1 cellular context compared by ENCODE assay signal in the genomic region with DNA sequence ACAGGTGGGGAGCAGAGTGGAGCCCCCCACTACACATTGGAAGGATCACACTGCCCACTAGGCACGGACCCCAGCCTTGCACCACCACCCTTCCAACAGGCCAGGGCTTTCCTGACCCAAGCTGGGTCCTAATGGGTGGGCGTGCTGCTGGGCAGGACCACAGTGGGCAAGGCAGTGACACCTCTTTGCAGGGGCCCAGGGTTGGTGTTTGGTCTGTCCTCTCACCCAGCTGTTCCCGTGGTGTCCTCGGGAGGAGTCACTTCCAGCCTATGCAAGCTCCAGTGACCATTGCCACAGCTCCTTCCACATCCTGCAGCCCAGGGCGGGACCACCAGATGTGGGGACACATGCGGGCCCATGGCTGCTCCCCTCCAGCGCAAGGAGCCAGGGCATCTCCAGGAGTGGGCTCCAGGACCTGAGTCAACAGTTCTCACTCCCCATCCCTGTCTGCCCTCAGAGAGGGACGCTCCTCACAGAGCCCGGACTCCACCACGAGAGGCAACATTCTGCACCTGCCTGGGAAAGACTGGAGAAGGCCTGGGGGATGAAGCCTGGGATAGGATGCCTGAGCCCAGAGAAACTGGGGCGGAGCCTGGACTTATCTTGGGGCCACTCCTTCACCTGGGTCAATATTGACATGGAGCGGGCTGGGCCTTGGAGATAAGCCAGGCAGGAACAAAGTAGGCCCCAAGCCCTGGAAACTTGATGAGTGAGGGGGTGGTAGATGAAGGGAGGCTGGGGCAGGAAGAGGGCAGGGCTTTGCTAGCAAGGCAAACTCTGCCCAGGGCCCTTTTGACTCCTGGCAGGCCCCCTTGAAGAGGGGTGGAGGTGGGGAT.
TF ChIP-seq lines count a peak whose summit lies in the region.

No MANE protein-coding gene starts in this region.

TF ChIP-seq in K562, 482 proteins besides CTCF, POLR2A, EP300 and RAD21 (continued from another document and continues in another):
- TF ChIP-seq E2F8 (IDR thresholded peaks at IDR 0.05; ENCODE audit: low read depth, partially characterized antibody) (peak; percentile 73), BCOR (IDR thresholded peaks at IDR 0.05) (peak; percentile 74), ZNF24 (IDR thresholded peaks at IDR 0.05) (peak; percentile 52; the same call in 1 of the 2 replicates), EZH2 (IDR thresholded peaks at IDR 0.05; ENCODE audit: borderline replicate concordance, low read depth, low read length) (peak; percentile 57; the same call in 1 of the 2 replicates), SMAD3 (CRISPR knock-in tag; conservative IDR thresholded peaks at IDR 0.05) (peak; percentile 86), NCOA6 (IDR thresholded peaks at IDR 0.05) (no peak), ZNF518B (CRISPR knock-in tag; IDR thresholded peaks at IDR 0.05) (no peak), ESRRA (IDR thresholded peaks at IDR 0.05; ENCODE audit: borderline replicate concordance, low read depth) (peak; percentile 48; the same call in 1 of the 2 replicates), TEAD4 (IDR thresholded peaks at IDR 0.05; ENCODE audit: low read length) (peak; percentile 99), TEAD4 (CRISPR knock-in tag; IDR thresholded peaks at IDR 0.05; ENCODE audit: borderline replicate concordance) (no peak), ZNF12 (CRISPR knock-in tag; IDR thresholded peaks at IDR 0.05) (0 out of 2 replicates have a peak, but pooled peaks have one; percentile 2), TRIM24 (IDR thresholded peaks at IDR 0.05) (peak; percentile 95 to 96), KHSRP (IDR thresholded peaks at IDR 0.05) (peak; percentile 90), NFIX (CRISPR knock-in tag; IDR thresholded peaks at IDR 0.05; ENCODE audit: low read depth) (no peak), CHD4 (IDR thresholded peaks at IDR 0.05; ENCODE audit: insufficient read depth, insufficient replicate concordance, low read depth, low read length, poor library complexity, severe bottlenecking) (no peak), U2AF1 (optimal IDR thresholded peaks at IDR 0.05; ENCODE audit: low read depth, low read length) (no peak), YY1 (IDR thresholded peaks at IDR 0.05; ENCODE audit: borderline replicate concordance in 1 of 3, control insufficient read depth in 1 of 3, extremely low read depth in 1 of 3, insufficient read depth in 3 of 3, insufficient read length in 1 of 3, insufficient replicate concordance in 2 of 3, low read depth in 1 of 3, low read length in 2 of 3) (peak in 1 of 3 experiments; percentile 37), RB1 (IDR thresholded peaks at IDR 0.05; ENCODE audit: low read depth) (peak; percentile 65; the same call in 1 of the 2 replicates), RHOXF2B (CRISPR knock-in tag; conservative IDR thresholded peaks at IDR 0.05) (no peak), STAT6 (CRISPR knock-in tag; IDR thresholded peaks at IDR 0.05) (peak; percentile 94; the same call in 1 of the 2 replicates), SRSF9 (IDR thresholded peaks at IDR 0.05; ENCODE audit: borderline replicate concordance, low read depth, low read length) (no peak), ZNF668 (CRISPR knock-in tag; IDR thresholded peaks at IDR 0.05) (no peak), COPS2 (conservative IDR thresholded peaks at IDR 0.05) (no peak), SRF (CRISPR knock-in tag; IDR thresholded peaks at IDR 0.05) (peak in 1 of 2 experiments; percentile 54; a peak in 1 of 4 replicates), FOXA3 (CRISPR knock-in tag; conservative IDR thresholded peaks at IDR 0.05 in 1 of 2, IDR thresholded peaks at IDR 0.05 in 1 of 2) (peak; percentile 100), TAF1 (IDR thresholded peaks at IDR 0.05; ENCODE audit: control insufficient read depth, extremely low read depth, insufficient read depth, low read length, severe bottlenecking) (peak; percentile 65)
- TF ChIP-seq, protein P1, sequence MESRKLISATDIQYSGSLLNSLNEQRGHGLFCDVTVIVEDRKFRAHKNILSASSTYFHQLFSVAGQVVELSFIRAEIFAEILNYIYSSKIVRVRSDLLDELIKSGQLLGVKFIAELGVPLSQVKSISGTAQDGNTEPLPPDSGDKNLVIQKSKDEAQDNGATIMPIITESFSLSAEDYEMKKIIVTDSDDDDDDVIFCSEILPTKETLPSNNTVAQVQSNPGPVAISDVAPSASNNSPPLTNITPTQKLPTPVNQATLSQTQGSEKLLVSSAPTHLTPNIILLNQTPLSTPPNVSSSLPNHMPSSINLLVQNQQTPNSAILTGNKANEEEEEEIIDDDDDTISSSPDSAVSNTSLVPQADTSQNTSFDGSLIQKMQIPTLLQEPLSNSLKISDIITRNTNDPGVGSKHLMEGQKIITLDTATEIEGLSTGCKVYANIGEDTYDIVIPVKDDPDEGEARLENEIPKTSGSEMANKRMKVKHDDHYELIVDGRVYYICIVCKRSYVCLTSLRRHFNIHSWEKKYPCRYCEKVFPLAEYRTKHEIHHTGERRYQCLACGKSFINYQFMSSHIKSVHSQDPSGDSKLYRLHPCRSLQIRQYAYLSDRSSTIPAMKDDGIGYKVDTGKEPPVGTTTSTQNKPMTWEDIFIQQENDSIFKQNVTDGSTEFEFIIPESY (CRISPR knock-in tag; IDR thresholded peaks at IDR 0.05), result no peak
- TF ChIP-seq, protein P2, sequence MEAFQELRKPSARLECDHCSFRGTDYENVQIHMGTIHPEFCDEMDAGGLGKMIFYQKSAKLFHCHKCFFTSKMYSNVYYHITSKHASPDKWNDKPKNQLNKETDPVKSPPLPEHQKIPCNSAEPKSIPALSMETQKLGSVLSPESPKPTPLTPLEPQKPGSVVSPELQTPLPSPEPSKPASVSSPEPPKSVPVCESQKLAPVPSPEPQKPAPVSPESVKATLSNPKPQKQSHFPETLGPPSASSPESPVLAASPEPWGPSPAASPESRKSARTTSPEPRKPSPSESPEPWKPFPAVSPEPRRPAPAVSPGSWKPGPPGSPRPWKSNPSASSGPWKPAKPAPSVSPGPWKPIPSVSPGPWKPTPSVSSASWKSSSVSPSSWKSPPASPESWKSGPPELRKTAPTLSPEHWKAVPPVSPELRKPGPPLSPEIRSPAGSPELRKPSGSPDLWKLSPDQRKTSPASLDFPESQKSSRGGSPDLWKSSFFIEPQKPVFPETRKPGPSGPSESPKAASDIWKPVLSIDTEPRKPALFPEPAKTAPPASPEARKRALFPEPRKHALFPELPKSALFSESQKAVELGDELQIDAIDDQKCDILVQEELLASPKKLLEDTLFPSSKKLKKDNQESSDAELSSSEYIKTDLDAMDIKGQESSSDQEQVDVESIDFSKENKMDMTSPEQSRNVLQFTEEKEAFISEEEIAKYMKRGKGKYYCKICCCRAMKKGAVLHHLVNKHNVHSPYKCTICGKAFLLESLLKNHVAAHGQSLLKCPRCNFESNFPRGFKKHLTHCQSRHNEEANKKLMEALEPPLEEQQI (IDR thresholded peaks at IDR 0.05), result no peak
- TF ChIP-seq, protein P3, sequence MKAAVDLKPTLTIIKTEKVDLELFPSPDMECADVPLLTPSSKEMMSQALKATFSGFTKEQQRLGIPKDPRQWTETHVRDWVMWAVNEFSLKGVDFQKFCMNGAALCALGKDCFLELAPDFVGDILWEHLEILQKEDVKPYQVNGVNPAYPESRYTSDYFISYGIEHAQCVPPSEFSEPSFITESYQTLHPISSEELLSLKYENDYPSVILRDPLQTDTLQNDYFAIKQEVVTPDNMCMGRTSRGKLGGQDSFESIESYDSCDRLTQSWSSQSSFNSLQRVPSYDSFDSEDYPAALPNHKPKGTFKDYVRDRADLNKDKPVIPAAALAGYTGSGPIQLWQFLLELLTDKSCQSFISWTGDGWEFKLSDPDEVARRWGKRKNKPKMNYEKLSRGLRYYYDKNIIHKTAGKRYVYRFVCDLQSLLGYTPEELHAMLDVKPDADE (conservative IDR thresholded peaks at IDR 0.05; ENCODE audit: control insufficient read depth, low read depth, low read length), result peak; percentile 82
- TF ChIP-seq, protein P4, sequence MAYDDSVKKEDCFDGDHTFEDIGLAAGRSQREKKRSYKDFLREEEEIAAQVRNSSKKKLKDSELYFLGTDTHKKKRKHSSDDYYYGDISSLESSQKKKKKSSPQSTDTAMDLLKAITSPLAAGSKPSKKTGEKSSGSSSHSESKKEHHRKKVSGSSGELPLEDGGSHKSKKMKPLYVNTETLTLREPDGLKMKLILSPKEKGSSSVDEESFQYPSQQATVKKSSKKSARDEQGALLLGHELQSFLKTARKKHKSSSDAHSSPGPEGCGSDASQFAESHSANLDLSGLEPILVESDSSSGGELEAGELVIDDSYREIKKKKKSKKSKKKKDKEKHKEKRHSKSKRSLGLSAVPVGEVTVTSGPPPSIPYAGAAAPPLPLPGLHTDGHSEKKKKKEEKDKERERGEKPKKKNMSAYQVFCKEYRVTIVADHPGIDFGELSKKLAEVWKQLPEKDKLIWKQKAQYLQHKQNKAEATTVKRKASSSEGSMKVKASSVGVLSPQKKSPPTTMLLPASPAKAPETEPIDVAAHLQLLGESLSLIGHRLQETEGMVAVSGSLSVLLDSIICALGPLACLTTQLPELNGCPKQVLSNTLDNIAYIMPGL (CRISPR knock-in tag; IDR thresholded peaks at IDR 0.05), result 0 out of 2 replicates have a peak, but pooled peaks have one; percentile 14
- TF ChIP-seq, protein P5, sequence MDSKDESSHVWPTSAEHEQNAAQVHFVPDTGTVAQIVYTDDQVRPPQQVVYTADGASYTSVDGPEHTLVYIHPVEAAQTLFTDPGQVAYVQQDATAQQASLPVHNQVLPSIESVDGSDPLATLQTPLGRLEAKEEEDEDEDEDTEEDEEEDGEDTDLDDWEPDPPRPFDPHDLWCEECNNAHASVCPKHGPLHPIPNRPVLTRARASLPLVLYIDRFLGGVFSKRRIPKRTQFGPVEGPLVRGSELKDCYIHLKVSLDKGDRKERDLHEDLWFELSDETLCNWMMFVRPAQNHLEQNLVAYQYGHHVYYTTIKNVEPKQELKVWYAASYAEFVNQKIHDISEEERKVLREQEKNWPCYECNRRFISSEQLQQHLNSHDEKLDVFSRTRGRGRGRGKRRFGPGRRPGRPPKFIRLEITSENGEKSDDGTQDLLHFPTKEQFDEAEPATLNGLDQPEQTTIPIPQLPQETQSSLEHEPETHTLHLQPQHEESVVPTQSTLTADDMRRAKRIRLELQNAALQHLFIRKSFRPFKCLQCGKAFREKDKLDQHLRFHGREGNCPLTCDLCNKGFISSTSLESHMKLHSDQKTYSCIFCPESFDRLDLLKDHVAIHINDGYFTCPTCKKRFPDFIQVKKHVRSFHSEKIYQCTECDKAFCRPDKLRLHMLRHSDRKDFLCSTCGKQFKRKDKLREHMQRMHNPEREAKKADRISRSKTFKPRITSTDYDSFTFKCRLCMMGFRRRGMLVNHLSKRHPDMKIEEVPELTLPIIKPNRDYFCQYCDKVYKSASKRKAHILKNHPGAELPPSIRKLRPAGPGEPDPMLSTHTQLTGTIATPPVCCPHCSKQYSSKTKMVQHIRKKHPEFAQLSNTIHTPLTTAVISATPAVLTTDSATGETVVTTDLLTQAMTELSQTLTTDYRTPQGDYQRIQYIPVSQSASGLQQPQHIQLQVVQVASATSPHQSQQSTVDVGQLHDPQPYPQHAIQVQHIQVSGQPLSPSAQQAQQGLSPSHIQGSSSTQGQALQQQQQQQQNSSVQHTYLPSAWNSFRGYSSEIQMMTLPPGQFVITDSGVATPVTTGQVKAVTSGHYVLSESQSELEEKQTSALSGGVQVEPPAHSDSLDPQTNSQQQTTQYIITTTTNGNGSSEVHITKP (IDR thresholded peaks at IDR 0.05; ENCODE audit: partially characterized antibody), result peak; percentile 33
